Comparison of ENCODE assay signal across 8 cellular contexts in genomic region chr12:42590324-42590934, GRCh38. TPM values are rescaled to one million over a fixed set of nuclear protein-coding genes. Genes with fewer than 3 reads are reported as not detected.
DNase-seq lines count a peak whose midpoint lies in the region; ATAC-seq and TF ChIP-seq lines count a peak whose summit lies in the region.

No MANE protein-coding gene starts in this region.

- H3K27me3 Mint-ChIP-seq in CD4-positive, CD25-positive, alpha-beta regulatory T cell, result peaks cover 68% of the 10 kb centered on the region

- TF ChIP-seq CTCF in left ventricle myocardium inferior (IDR thresholded peaks at IDR 0.05; ENCODE audit: borderline replicate concordance), result peak; percentile 26

- peaks cover 0 to 6% (median 0%) of the 10 kb centered on the region in 7 donors for H3K9me3 Mint-ChIP-seq in CD4-positive, CD25-positive, alpha-beta regulatory T cell

- peak in 1 of 3 donors; percentile 4 for DNase-seq in CD4-positive, CD25-positive, alpha-beta regulatory T cell
- peak; percentile 28 for DNase-seq in HuH-7 (ENCODE audit: low spot score)
- DNase-seq in activated T-cell treated with anti-CD3 and anti-CD28 coated beads, Interleukin-2, amount 50 U/mL, for 48 hours, result peak; percentile 19 to 21
- DNase-seq in left ventricle myocardium inferior, result peak; percentile 21
- peak; percentile 49 for DNase-seq in renal cortical epithelial cell (ENCODE audit: low read depth)
- no peak for DNase-seq in NCI-H1048 (lab: John Stamatoyannopoulos, UW)
- no peak for DNase-seq in RKO (ENCODE audit: low spot score)

- peak overlapping the region; percentile 61 to 78 (median 66) for H3K4me3 Mint-ChIP-seq in CD4-positive, CD25-positive, alpha-beta regulatory T cell

- peaks cover 11% of the 10 kb centered on the region for H3K4me1 ChIP-seq in CD4-positive, CD25-positive, alpha-beta regulatory T cell (ENCODE audit: control insufficient read depth, insufficient read depth, low read length, poor library complexity, severe bottlenecking)
- peaks cover 51% of the 10 kb centered on the region for H3K4me1 ChIP-seq in left ventricle myocardium inferior

- H3K27ac ChIP-seq in CD4-positive, CD25-positive, alpha-beta regulatory T cell (ENCODE audit: insufficient read depth, low read length, poor library complexity, severe bottlenecking), result no peak overlapping the region
- peak overlapping the region; percentile 85 for H3K27ac ChIP-seq in left ventricle myocardium inferior (replicated peaks)

- H3K36me3 ChIP-seq in CD4-positive, CD25-positive, alpha-beta regulatory T cell (ENCODE audit: control insufficient read depth, insufficient read depth, low read length), result no peaks in the 10 kb centered on the region
- no peaks in the 10 kb centered on the region for H3K36me3 ChIP-seq in left ventricle myocardium inferior

- no peak overlapping the region for H3K4me3 ChIP-seq in CD4-positive, CD25-positive, alpha-beta regulatory T cell (ENCODE audit: low read depth, low read length)
- peak overlapping the region; percentile 99 for H3K4me3 ChIP-seq in left ventricle myocardium inferior

- peak overlapping the region in 1 of 3 donors; percentile 76 for H3K27ac Mint-ChIP-seq in CD4-positive, CD25-positive, alpha-beta regulatory T cell

- peaks cover 0 to 22% (median 2%) of the 10 kb centered on the region in 4 donors for H3K4me1 Mint-ChIP-seq in CD4-positive, CD25-positive, alpha-beta regulatory T cell

- H3K9me3 ChIP-seq in CD4-positive, CD25-positive, alpha-beta regulatory T cell (ENCODE audit: control insufficient read depth in 2 of 2, low read length in 2 of 2), result no peaks in the 10 kb centered on the region
- no peaks in the 10 kb centered on the region for H3K9me3 ChIP-seq in left ventricle myocardium inferior (replicated peaks)

- no peaks in the 10 kb centered on the region for H3K36me3 Mint-ChIP-seq in CD4-positive, CD25-positive, alpha-beta regulatory T cell

- H3K27me3 ChIP-seq in CD4-positive, CD25-positive, alpha-beta regulatory T cell (ENCODE audit: control insufficient read depth, insufficient read depth, low read length), result peaks cover 27% of the 10 kb centered on the region
- H3K27me3 ChIP-seq in left ventricle myocardium inferior (ENCODE audit: low read depth), result no peaks in the 10 kb centered on the region

- intact Hi-C loops in left ventricle myocardium inferior (cut with micrococcal nuclease), result no loop called here

- no peak for ATAC-seq in CD4-positive, CD25-positive, alpha-beta regulatory T cell (ENCODE audit: low read depth in 2 of 2)
- no peak for ATAC-seq in HG03159 (IDR thresholded peaks at IDR 0.05; ENCODE audit: unreplicated experiment)

RNA-seq across cellular contexts. Expression of gene PRICKLE1, which starts 0.9 kb away (rescaled TPM):
- 2.2 TPM for total RNA-seq in CD4-positive, CD25-positive, alpha-beta regulatory T cell
- under 1 TPM in 3 of 4 donors, not detected in 1; 0.05 to 0.76 (median 0.15) TPM for polyA plus RNA-seq in CD4-positive, CD25-positive, alpha-beta regulatory T cell
- total RNA-seq in left ventricle myocardium inferior (20.9 TPM), renal cortical epithelial cell (11.6 and 130 TPM in 2 replicates)

Comparison
In these comparisons a context has a peak if more than half of its experiments do, and no peak if none do; other contexts are left out.
1. DNase-seq: peak in HuH-7 (single experiment), activated T-cell treated with anti-CD3 and anti-CD28 coated beads, Interleukin-2, amount 50 U/mL, for 48 hours (2 of 2), left ventricle myocardium inferior (single experiment) and renal cortical epithelial cell (single experiment); none in NCI-H1048 (single experiment) and RKO (single experiment).